In genomic region chr2:233108611-233109490, GRCh38 we compare ENCODE assay signal across 18 cellular contexts. TPM values are rescaled to one million over a fixed set of nuclear protein-coding genes. Genes with fewer than 3 reads are reported as not detected.
A peak's percentile ranks its signal among the peaks of the same experiment; 100 is the strongest.
DNase-seq lines count a peak whose midpoint lies in the region; ATAC-seq, FAIRE-seq and TF ChIP-seq lines count a peak whose summit lies in the region.
"Had no signal": no experiment of that assay in that cellular context is flagged by ENCODE, and none has a peak within 500 bp of the region (broad histone marks: within the 10 kb centered on the region; RNA-seq: fewer than 3 reads in every experiment).

No MANE protein-coding gene starts in this region.

- no peaks in the 10 kb centered on the region for H3K36me3 ChIP-seq in SJCRH30
- H3K36me3 ChIP-seq: esophagus squamous epithelium, HAP-1 had no signal

- peaks cover 0 to 7% (median 3%) of the 10 kb centered on the region in 7 donors for H3K9me3 Mint-ChIP-seq in CD14-positive monocyte
- H3K9me3 Mint-ChIP-seq in effector memory CD8-positive, alpha-beta T cell, result no peaks in the 10 kb centered on the region

- H3K27ac ChIP-seq in SJCRH30, result no peak overlapping the region
- H3K27ac ChIP-seq: esophagus squamous epithelium, PC-9 had no signal

- no peaks in the 10 kb centered on the region for H3K9me3 ChIP-seq in SJCRH30 (replicated peaks)
- H3K9me3 ChIP-seq: esophagus squamous epithelium, HAP-1 had no signal

- peak overlapping the region; percentile 6 to 80 (median 37) for H3K27ac Mint-ChIP-seq in CD14-positive monocyte
- H3K27ac Mint-ChIP-seq in effector memory CD8-positive, alpha-beta T cell, result peak overlapping the region; percentile 91 to 93
- H3K27ac Mint-ChIP-seq: progenitor cell of endocrine pancreas had no signal

- no peaks in the 10 kb centered on the region for H3K4me1 ChIP-seq in SJCRH30
- H3K4me1 ChIP-seq: HAP-1 had no signal

- no peak overlapping the region for H3K4me3 ChIP-seq in SJCRH30
- H3K4me3 ChIP-seq: esophagus squamous epithelium, HAP-1, lung, PC-9 had no signal

- H3K4me1 Mint-ChIP-seq in CD14-positive monocyte, result peaks cover 34% of the 10 kb centered on the region
- peaks cover 68 to 78% of the 10 kb centered on the region in 2 donors for H3K4me1 Mint-ChIP-seq in effector memory CD8-positive, alpha-beta T cell (ENCODE audit: low read depth in 2 of 2)

- peak; percentile 40 for ATAC-seq in HG03565 (IDR thresholded peaks at IDR 0.05; ENCODE audit: unreplicated experiment)
- peak; percentile 55 for ATAC-seq in effector memory CD8-positive, alpha-beta T cell (replicated peaks)

- no peak for TF ChIP-seq CTCF in CD14-positive monocyte (IDR thresholded peaks at IDR 0.05)

- no peaks in the 10 kb centered on the region for H3K27me3 ChIP-seq in SJCRH30

- H3K4me3 Mint-ChIP-seq in CD14-positive monocyte, result no peak overlapping the region
- peak overlapping the region; percentile 17 to 60 for H3K4me3 Mint-ChIP-seq in effector memory CD8-positive, alpha-beta T cell

- intact Hi-C loops in CD14-positive monocyte (cut with micrococcal nuclease), result no loop called here

- FAIRE-seq in GM18507 (lab: Jason Lieb, UNC), result peak; percentile 59
- no peak for FAIRE-seq in urothelium cell line (lab: Jason Lieb, UNC)

- no peaks in the 10 kb centered on the region for H3K27me3 Mint-ChIP-seq in CD14-positive monocyte (ENCODE audit: low read depth in 3 of 3)
- no peaks in the 10 kb centered on the region for H3K27me3 Mint-ChIP-seq in effector memory CD8-positive, alpha-beta T cell

- DNase-seq in CD14-positive monocyte (ENCODE audit: low spot score), result no peak
- DNase-seq in GM18507 (ENCODE audit: extremely low spot score, insufficient read length, low read depth), result no peak
- no peak for DNase-seq in effector memory CD8-positive, alpha-beta T cell
- no peak for DNase-seq in cerebellar nuclear complex (lab: John Stamatoyannopoulos, UW)
- DNase-seq in midbrain (lab: John Stamatoyannopoulos, UW), result no peak
- no peak for DNase-seq in urothelium cell line (ENCODE audit: low spot score)
- DNase-seq in SJCRH30, result no peak
- DNase-seq: caudate nucleus; esophagus squamous epithelium; GDM1; hypothalamus; Kasumi-1; PC-9; stimulated activated naive CD4-positive, alpha-beta T cell had no signal

- peaks cover 28 to 47% of the 10 kb centered on the region in 2 donors for H3K36me3 Mint-ChIP-seq in CD14-positive monocyte
- peaks cover 45% of the 10 kb centered on the region for H3K36me3 Mint-ChIP-seq in effector memory CD8-positive, alpha-beta T cell (ENCODE audit: insufficient read depth)

RNA-seq across cellular contexts. Expression of gene INPP5D, which starts 48.7 kb away (rescaled TPM):
- polyA plus RNA-seq in CD14-positive monocyte, result 10 to 100 TPM; 30.6 to 54.8 TPM
- 0.47 and 0.68 TPM in 2 replicates for total RNA-seq in SJCRH30 (2014; rRNA removed; shearing (Covaris generic))

Comparison
In these comparisons a context has a peak if more than half of its experiments do, and no peak if none do; other contexts are left out.
1. H3K4me3 Mint-ChIP-seq: peak in effector memory CD8-positive, alpha-beta T cell (2 of 2); none in CD14-positive monocyte (0 of 2).